ENCODE assay signal across 14 cellular contexts in genomic region chr19:2608602-2608922, GRCh38.
DNase-seq lines count a peak whose midpoint lies in the region; ATAC-seq and TF ChIP-seq lines count a peak whose summit lies in the region.
"Had no signal": no experiment of that assay in that cellular context is flagged by ENCODE, and none has a peak within 500 bp of the region (broad histone marks: within the 10 kb centered on the region; RNA-seq: fewer than 3 reads in every experiment).

No MANE protein-coding gene starts in this region.

- no peak for DNase-seq in CD4-positive, alpha-beta T cell
- no peak for DNase-seq in GM06990 (ENCODE audit: extremely low read depth, insufficient read length)
- DNase-seq in NT2/D1 (ENCODE audit: low read depth, low spot score) = no peak
- no peak for DNase-seq in memory B cell (ENCODE audit: low spot score in 2 of 2)
- no peak for DNase-seq in upper lobe of right lung
- DNase-seq in NCI-H2227 treated with DMSO at 0.1 percent for 48 hours (lab: John Stamatoyannopoulos, UW) = no peak
- DNase-seq: NCI-H82, PC-3, WERI-Rb-1 had no signal

- peaks cover 4% of the 10 kb centered on the region for H3K27me3 Mint-ChIP-seq in CD4-positive, alpha-beta T cell
- no peaks in the 10 kb centered on the region for H3K27me3 Mint-ChIP-seq in memory B cell

- peak overlapping the region; percentile 64 for H3K4me3 ChIP-seq in GM06990 (replicated peaks; ENCODE audit: low read depth, low read length)
- H3K4me3 ChIP-seq in NT2/D1 (ENCODE audit: insufficient read length, low read depth) = no peak overlapping the region
- H3K4me3 ChIP-seq in upper lobe of right lung = no peak overlapping the region
- H3K4me3 ChIP-seq: coronary artery, tibial nerve had no signal

- H3K36me3 ChIP-seq in GM06990 (ENCODE audit: control insufficient read depth, insufficient read depth, low read length) = no peaks in the 10 kb centered on the region; the same call in none of the 2 replicates
- H3K36me3 ChIP-seq in NT2/D1 (ENCODE audit: insufficient read depth, insufficient read length, low read length) = peaks cover 5% of the 10 kb centered on the region
- no peaks in the 10 kb centered on the region for H3K36me3 ChIP-seq in upper lobe of right lung
- H3K36me3 ChIP-seq: tibial nerve, WERI-Rb-1 had no signal

- ATAC-seq in CD4-positive, alpha-beta T cell (ENCODE audit: poor library complexity) = no peak
- ATAC-seq in memory B cell (ENCODE audit: low read depth) (no peak), upper lobe of right lung (no peak), GM19467 (IDR thresholded peaks at IDR 0.05; ENCODE audit: unreplicated experiment) (no peak)
- ATAC-seq: left colon, PC-3 had no signal

- CTCF ChIA-PET in CD4-positive, alpha-beta T cell (lab: Charles Lee) = interaction anchor here (1.4 to 4.8 kb wide), 4 partner anchors 28 to 132 kb away, joined by 4 to 37 read pairs (median 10); partner anchors contain the start of gene GADD45B

- H3K27ac Mint-ChIP-seq in CD4-positive, alpha-beta T cell = no peak overlapping the region
- H3K27ac Mint-ChIP-seq in memory B cell = peak overlapping the region; percentile 81
- H3K27ac Mint-ChIP-seq: T-helper 2 cell treated with Interferon-gamma antibody and Interleukin-4, amounts not matched to agents 5 μg/mL and 100 μg/mL, for 36 hours had no signal

- peaks cover 34% of the 10 kb centered on the region for H3K4me1 Mint-ChIP-seq in CD4-positive, alpha-beta T cell (ENCODE audit: low read depth)
- H3K4me1 Mint-ChIP-seq in memory B cell = peaks cover 31% of the 10 kb centered on the region

- no peaks in the 10 kb centered on the region for H3K9me3 ChIP-seq in CD4-positive, alpha-beta T cell (ENCODE audit: control insufficient read depth, low read length)
- peaks cover 6% of the 10 kb centered on the region; the same call in 1 of the 2 replicates for H3K9me3 ChIP-seq in NT2/D1 (ENCODE audit: insufficient read depth, low read length)
- no peaks in the 10 kb centered on the region for H3K9me3 ChIP-seq in upper lobe of right lung
- H3K9me3 ChIP-seq: tibial nerve had no signal

- intact Hi-C loops in CD4-positive, alpha-beta T cell (cut with DNase I, micrococcal nuclease) = loop anchor here (1.0 to 2.0 kb wide), 2 partner anchors 9 to 28 kb away; no protein-coding TSS in a partner anchor
- intact Hi-C loops in upper lobe of right lung (cut with DNase I) = no loop called here

- no peaks in the 10 kb centered on the region for H3K27me3 ChIP-seq in CD4-positive, alpha-beta T cell (ENCODE audit: control insufficient read depth, insufficient read depth, low read length)
- no peaks in the 10 kb centered on the region for H3K27me3 ChIP-seq in GM06990 (replicated peaks; ENCODE audit: control insufficient read depth, insufficient read depth, low read length)
- H3K27me3 ChIP-seq in NT2/D1 (ENCODE audit: insufficient read depth, insufficient read length) = no peaks in the 10 kb centered on the region
- H3K27me3 ChIP-seq in upper lobe of right lung = no peaks in the 10 kb centered on the region
- H3K27me3 ChIP-seq: tibial nerve had no signal

- H3K27ac ChIP-seq in CD4-positive, alpha-beta T cell (ENCODE audit: low read depth, low read length) = no peak overlapping the region
- no peak overlapping the region for H3K27ac ChIP-seq in upper lobe of right lung
- H3K27ac ChIP-seq: tibial nerve, WERI-Rb-1 had no signal

- H3K9me3 Mint-ChIP-seq in CD4-positive, alpha-beta T cell = no peaks in the 10 kb centered on the region
- H3K9me3 Mint-ChIP-seq in memory B cell = no peaks in the 10 kb centered on the region
- H3K9me3 Mint-ChIP-seq: T-helper 2 cell treated with Interferon-gamma antibody and Interleukin-4, amounts not matched to agents 5 μg/mL and 100 μg/mL, for 36 hours had no signal

- TF ChIP-seq CTCF in CD4-positive, alpha-beta T cell (IDR thresholded peaks at IDR 0.05) = no peak
- TF ChIP-seq CTCF in GM06990 (IDR thresholded peaks at IDR 0.05; ENCODE audit: insufficient read depth, low read length, poor library complexity, severe bottlenecking) = no peak
- no peak for TF ChIP-seq CTCF in upper lobe of right lung (IDR thresholded peaks at IDR 0.05)

- POLR2A ChIA-PET in CD4-positive, alpha-beta T cell (lab: Charles Lee) = interaction anchor here (1.1 to 4.9 kb wide), 3 partner anchors 10 to 131 kb away, joined by 3 to 152 read pairs (median 19); partner anchors contain the start of gene GADD45B

- peak overlapping the region; percentile 4 for H3K4me3 Mint-ChIP-seq in CD4-positive, alpha-beta T cell
- peak overlapping the region; percentile 14 for H3K4me3 Mint-ChIP-seq in memory B cell

- H3K4me1 ChIP-seq in NT2/D1 (ENCODE audit: insufficient read depth, insufficient read length) = peaks cover 6% of the 10 kb centered on the region
- peaks cover 16% of the 10 kb centered on the region for H3K4me1 ChIP-seq in upper lobe of right lung

- H3K9ac ChIP-seq in NT2/D1 (ENCODE audit: insufficient read length, low read depth) = peak overlapping the region; percentile 29

- no peaks in the 10 kb centered on the region for H3K36me3 Mint-ChIP-seq in CD4-positive, alpha-beta T cell (ENCODE audit: low read depth)
- peaks cover 2% of the 10 kb centered on the region for H3K36me3 Mint-ChIP-seq in memory B cell
